ENCODE assay signal across 1 cellular context in genomic region chr3:11709782-11710181, GRCh38.
TF ChIP-seq lines count a peak whose summit lies in the region.

No MANE protein-coding gene starts in this region.

TF ChIP-seq in K562, 482 proteins besides CTCF, POLR2A, EP300 and RAD21 (continued from another document):
- TF ChIP-seq KLF13 (tag; IDR thresholded peaks at IDR 0.05; ENCODE audit: borderline replicate concordance, low read depth) = no peak
- no peak for TF ChIP-seq PTRF (tag; IDR thresholded peaks at IDR 0.05)
- TF ChIP-seq ZNF316 (IDR thresholded peaks at IDR 0.05) = peak; percentile 36; the same call in 1 of the 2 replicates
- no peak for TF ChIP-seq ZNF512 (tag; IDR thresholded peaks at IDR 0.05)
